ENCODE assay signal across 21 cellular contexts in the genomic region with DNA sequence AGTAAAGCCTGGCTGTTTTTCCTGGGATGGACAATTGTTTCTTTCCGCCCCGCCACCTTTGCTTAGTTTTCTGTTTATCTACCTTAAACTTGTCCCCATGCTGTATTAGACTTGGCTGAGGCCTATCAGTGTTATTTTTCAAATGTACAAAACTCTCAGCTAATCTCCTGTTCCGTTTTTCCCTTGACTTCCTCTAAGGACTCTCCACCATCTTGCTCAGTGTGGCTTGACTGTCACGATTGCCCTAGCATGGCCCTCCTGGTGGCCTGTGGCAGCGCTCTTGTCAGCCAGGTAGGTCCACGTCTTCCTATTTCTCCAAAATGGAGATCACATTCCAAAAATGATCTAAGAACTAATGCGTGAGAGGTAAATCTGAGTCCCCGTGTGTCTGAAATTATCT. TPM values are rescaled to one million over a fixed set of nuclear protein-coding genes. Genes with fewer than 3 reads are reported as not detected.
A peak's percentile ranks its signal among the peaks of the same experiment; 100 is the strongest.
DNase-seq lines count a peak whose midpoint lies in the region; ATAC-seq, FAIRE-seq and TF ChIP-seq lines count a peak whose summit lies in the region.
"Had no signal": no experiment of that assay in that cellular context is flagged by ENCODE, and none has a peak within 500 bp of the region (broad histone marks: within the 10 kb centered on the region; RNA-seq: fewer than 3 reads in every experiment).

No MANE protein-coding gene starts in this region.

- H3K9me3 ChIP-seq in PC-9 (ENCODE audit: insufficient read depth, low read depth) (no peaks in the 10 kb centered on the region), K562 (replicated peaks; ENCODE audit: control insufficient read depth, insufficient read depth, low read depth, low read length) (no peaks in the 10 kb centered on the region), stomach (no peaks in the 10 kb centered on the region), mucosa of descending colon (no peaks in the 10 kb centered on the region)
- H3K9me3 ChIP-seq: A549, Caco-2 had no signal

- POLR2A ChIA-PET in PC-9 (lab: Charles Lee; ENCODE audit: unreplicated experiment): no interaction called here
- POLR2A ChIA-PET in K562 (lab: Yijun Ruan, JAX): no interaction called here

- H3F3A ChIP-seq in PC-9 (ENCODE audit: insufficient read depth, low read depth): peaks cover 47% of the 10 kb centered on the region

- no peaks in the 10 kb centered on the region for H3K9me1 ChIP-seq in K562 (ENCODE audit: control insufficient read depth, insufficient read depth, low read length)

- H3K4me3 ChIP-seq in PC-9 (no peak overlapping the region), K562 (no peak overlapping the region), stomach (no peak overlapping the region), mucosa of descending colon (no peak overlapping the region)
- H3K4me3 ChIP-seq: A549 had no signal

- ATAC-seq in K562: no peak
- ATAC-seq in mucosa of descending colon: no peak
- ATAC-seq: A549 had no signal

- H2AFZ ChIP-seq in PC-9 (no peak overlapping the region), K562 (ENCODE audit: low read depth, low read length) (no peak overlapping the region)

- FAIRE-seq in K562 (lab: Jason Lieb, UNC): no peak
- FAIRE-seq: A549, D721Med, HTR-8/SVneo had no signal

- DNase-seq in PC-9 (no peak), K562 (ENCODE audit: extremely low read depth in 1 of 4, low spot score in 3 of 4) (no peak), mesenteric fat pad (ENCODE audit: low spot score) (peak; percentile 43), stomach (peak; percentile 26), DMS 273 (lab: John Stamatoyannopoulos, UW; ENCODE audit: unreplicated experiment) (no peak), G401 (ENCODE audit: low spot score) (no peak), mucosa of descending colon (no peak)
- DNase-seq: AML-193; Caco-2; CD4-positive, alpha-beta T cell; DMS153; DMS79; GF-D8; GOT3; H9; IMR-90 had no signal

- CTCF ChIA-PET in PC-9 (lab: Charles Lee) (no interaction called here), K562 (lab: Yijun Ruan, JAX; ENCODE audit: low intra/inter-chr PET ratio) (no interaction called here)

- TF ChIP-seq EP300 in K562 (IDR thresholded peaks at IDR 0.05; ENCODE audit: low read length): no peak
- no peak for TF ChIP-seq EP300 in stomach (IDR thresholded peaks at IDR 0.05)

- WGBS in K562 (ENCODE audit: insufficient coverage, low coverage, missing lambda C conversion rate): 45% methylated on average over 8 of the region's 8 CpGs
- 56 to 74% (median 61%) methylated on average over 8 of the region's 8 CpGs for WGBS in stomach, 5 donors

- no peaks in the 10 kb centered on the region for H4K20me1 ChIP-seq in PC-9 (ENCODE audit: insufficient read depth)
- H4K20me1 ChIP-seq in K562 (replicated peaks; ENCODE audit: control insufficient read depth, insufficient read depth, low read length): peaks cover 8% of the 10 kb centered on the region

- BruUV-seq in PC-9 (replicated peaks; lab: Mats Ljungman, UMichigan) (no TSS peak), K562 (replicated peaks; lab: Mats Ljungman, UMichigan) (no TSS peak)

- H3K27ac ChIP-seq in PC-9 (peak overlapping the region; percentile 89; the same call in 1 of the 2 replicates), K562 (ENCODE audit: extremely low read depth, low read depth, low read length) (no peak overlapping the region), stomach (peak overlapping the region; percentile 63 to 85 (median 65))
- H3K27ac ChIP-seq: 22Rv1, C4-2B had no signal

- H3K36me3 ChIP-seq in PC-9 (ENCODE audit: low read depth) (peaks cover 17% of the 10 kb centered on the region), K562 (ENCODE audit: control insufficient read depth, insufficient read depth, low read length) (no peaks in the 10 kb centered on the region), stomach (no peaks in the 10 kb centered on the region), mucosa of descending colon (ENCODE audit: low read depth) (no peaks in the 10 kb centered on the region)

- H3K79me2 ChIP-seq in PC-9 (ENCODE audit: low read depth) (peaks cover 80% of the 10 kb centered on the region), K562 (ENCODE audit: control insufficient read depth, insufficient read depth, low read length) (no peaks in the 10 kb centered on the region)

- TF ChIP-seq POLR2A in K562 (conservative IDR thresholded peaks at IDR 0.05) (no peak), stomach (IDR thresholded peaks at IDR 0.05) (no peak)

- H3K9ac ChIP-seq in K562 (ENCODE audit: insufficient read depth in 1 of 2, low read depth in 2 of 2, low read length in 2 of 2): no peak overlapping the region

- H3K4me2 ChIP-seq in PC-9 (no peak overlapping the region), K562 (ENCODE audit: insufficient read depth, low read length) (no peak overlapping the region)
- H3K4me2 ChIP-seq: A549 had no signal

- TF ChIP-seq RAD21 in K562 (CRISPR knock-in tag; conservative IDR thresholded peaks at IDR 0.05 in 1 of 2, IDR thresholded peaks at IDR 0.05 in 1 of 2): no peak

- intact Hi-C loops in PC-9 (cut with micrococcal nuclease; ENCODE audit: unreplicated experiment) (no loop called here), K562 (cut with micrococcal nuclease) (no loop called here), stomach (cut with DNase I; ENCODE audit: low total_unique reads) (no loop called here), mucosa of descending colon (cut with DNase I, micrococcal nuclease) (no loop called here)

- H3K27me3 ChIP-seq in PC-9 (ENCODE audit: insufficient read depth, low read depth) (no peaks in the 10 kb centered on the region), K562 (ENCODE audit: control insufficient read depth in 2 of 2, insufficient read depth in 2 of 2, low read length in 2 of 2) (peaks cover 0 to 8% of the 10 kb centered on the region in 2 experiments; a peak in 1 of 5 replicates), stomach (no peaks in the 10 kb centered on the region)

- H3K9me2 ChIP-seq in PC-9 (ENCODE audit: insufficient read depth): no peaks in the 10 kb centered on the region

- TF ChIP-seq CTCF in PC-9 (conservative IDR thresholded peaks at IDR 0.05) (no peak), K562 (IDR thresholded peaks at IDR 0.05 in 2 of 3, conservative IDR thresholded peaks at IDR 0.05 in 1 of 3; ENCODE audit: insufficient read depth in 2 of 3, low read depth in 1 of 3, low read length in 3 of 3) (no peak), stomach (IDR thresholded peaks at IDR 0.05) (no peak), mucosa of descending colon (IDR thresholded peaks at IDR 0.05) (no peak)

- in situ Hi-C loops in K562 (cut with MboI): no loop called here
- in situ Hi-C loops in G401 (cut with HindIII; ENCODE audit: low sequenced_read_pairs): no loop called here

- H3K4me1 ChIP-seq in PC-9 (replicated peaks; ENCODE audit: insufficient read depth): peaks cover 45% of the 10 kb centered on the region
- H3K4me1 ChIP-seq in K562 (replicated peaks in 1 of 2; ENCODE audit: control insufficient read depth in 2 of 2, insufficient read depth in 2 of 2, low read length in 2 of 2): peaks cover 11 to 22% of the 10 kb centered on the region in 2 experiments
- H3K4me1 ChIP-seq in stomach: peaks cover 34 to 47% (median 38%) of the 10 kb centered on the region in 4 donors
- peaks cover 17% of the 10 kb centered on the region for H3K4me1 ChIP-seq in mucosa of descending colon (ENCODE audit: low read depth)

RNA-seq across cellular contexts. Expression of a gene that starts 36.7 kb away (rescaled TPM):
- total RNA-seq in PC-9 (2021): 89.4 and 102 TPM in 2 replicates
- total RNA-seq in K562 (2011; cell fraction: chromatin; rRNA removed; ENCODE audit: low replicate concordance): 35.2 and 53.3 TPM in 2 replicates
- total RNA-seq in K562 (2011; cell fraction: nucleolus; rRNA removed): 19.8 and 20.0 TPM in 2 replicates
- 22.5 and 27.7 TPM in 2 replicates for total RNA-seq in K562 (2011; cell fraction: nucleoplasm; rRNA removed)
- total RNA-seq in K562 (2014; rRNA removed): 8.6 and 12.2 TPM in 2 replicates
- 15.5 and 19.5 TPM in 2 replicates for total RNA-seq in K562 (2014; rRNA removed; fragmentation: Illumina TruSeq; extraction: Trizol)
- 11.1 and 12.0 TPM in 2 replicates for total RNA-seq in K562 (2015; rRNA removed; fragmentation: Illumina TruSeq; extraction: Trizol)
- total RNA-seq in K562 (2021): 22.0 and 22.9 TPM in 2 replicates
- polyA plus RNA-seq in K562 (2011; rRNA removed): 14.4 and 19.0 TPM in 2 replicates
- 10.7 and 13.6 TPM in 2 replicates for polyA plus RNA-seq in K562 (2011; cell fraction: cytosol; rRNA removed)
- 11.9 and 21.6 TPM in 2 replicates for polyA plus RNA-seq in K562 (2011; cell fraction: nucleus; rRNA removed)
- 10.9 and 18.9 TPM in 2 replicates for polyA plus RNA-seq in K562 (2012)
- 21.8 and 29.8 TPM in 2 replicates for polyA plus RNA-seq in K562 (2014; fragmentation: Illumina TruSeq; extraction: Trizol)
- polyA plus RNA-seq in K562 (2014; fragmentation: Nextera tagmentation; extraction: Ambion mirVana): 1 to 10 TPM; 4.2 to 4.3 TPM
- polyA plus RNA-seq in K562 (2014; rRNA removed): 15.0 and 16.4 TPM in 2 replicates
- 12.8 and 14.0 TPM in 2 replicates for polyA minus RNA-seq in K562 (2011; rRNA and poly(A)+ RNA removed)
- 7.5 and 10.7 TPM in 2 replicates for polyA minus RNA-seq in K562 (2011; cell fraction: cytosol; rRNA and poly(A)+ RNA removed)
- 13.1 and 15.9 TPM in 2 replicates for polyA minus RNA-seq in K562 (2011; cell fraction: nucleus; rRNA and poly(A)+ RNA removed)
- 4.6 TPM for total RNA-seq in mesenteric fat pad
- total RNA-seq in stomach: 10 to 100 TPM; 20.6 to 78.2 (median 62.9) TPM
- polyA plus RNA-seq in stomach: 10 to 100 TPM; 26.1 to 46.9 (median 28.1) TPM
- 18.8 and 23.3 TPM in 2 replicates for total RNA-seq in G401 (2014; rRNA removed; shearing (Covaris generic))
- 10 to 100 TPM; 39.9 to 78.0 (median 65.4) TPM for total RNA-seq in mucosa of descending colon

Comparison
In these comparisons a context has a peak if more than half of its experiments do, and no peak if none do; other contexts are left out.
1. DNase-seq: peak in mesenteric fat pad (single experiment) and stomach (single experiment); none in PC-9 (0 of 2), K562 (0 of 4), DMS 273 (single experiment), G401 (single experiment) and mucosa of descending colon (0 of 3).